Comparison of ENCODE assay signal across 17 cellular contexts in the genomic region with DNA sequence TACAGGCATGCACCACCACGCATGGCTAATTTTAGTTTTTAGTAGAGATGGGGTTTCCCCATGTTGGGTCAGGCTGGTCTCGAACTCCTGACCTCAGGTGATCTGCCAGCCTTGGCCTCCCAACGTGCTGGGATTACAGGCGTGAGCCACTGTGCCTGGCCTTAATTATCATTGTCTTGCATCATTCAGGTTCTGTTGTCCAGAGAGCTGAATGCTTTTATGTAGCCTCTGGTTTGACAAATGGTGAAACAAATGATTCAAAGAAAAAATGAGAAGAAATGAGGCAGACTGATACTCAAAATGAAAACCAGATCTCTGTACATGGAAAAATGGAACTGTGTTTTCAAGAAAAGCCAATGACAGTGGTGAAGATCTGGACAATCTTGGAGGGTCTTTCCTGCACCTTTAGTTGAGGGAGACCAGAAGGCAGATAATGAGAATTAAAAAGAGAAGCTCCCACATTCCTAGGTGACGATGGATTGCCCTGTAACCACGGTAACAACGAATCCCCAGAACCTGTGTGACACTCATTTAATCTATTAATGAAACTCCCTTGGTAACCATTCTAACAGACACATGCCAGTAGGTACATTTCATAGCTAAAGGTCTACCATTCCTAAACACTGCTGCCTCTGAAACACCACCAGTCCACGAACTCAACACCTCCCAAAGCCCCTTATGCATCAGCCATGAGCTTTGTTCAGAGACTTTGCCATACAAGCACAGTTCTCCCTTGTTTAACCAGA. TPM values are rescaled to one million over a fixed set of nuclear protein-coding genes. Genes with fewer than 3 reads are reported as not detected.
A peak's percentile ranks its signal among the peaks of the same experiment; 100 is the strongest.
DNase-seq lines count a peak whose midpoint lies in the region; ATAC-seq and TF ChIP-seq lines count a peak whose summit lies in the region.
"Had no signal": no experiment of that assay in that cellular context is flagged by ENCODE, and none has a peak within 500 bp of the region (broad histone marks: within the 10 kb centered on the region; RNA-seq: fewer than 3 reads in every experiment).

No MANE protein-coding gene starts in this region.

- H3K4me3 ChIP-seq in fibroblast of the aortic adventitia (ENCODE audit: low read depth, low read length) (no peak overlapping the region), Peyer's patch (no peak overlapping the region)
- H3K4me3 ChIP-seq: MG63 had no signal

- H3K27ac ChIP-seq in Peyer's patch = no peak overlapping the region

- peaks cover 8% of the 10 kb centered on the region for H3K36me3 Mint-ChIP-seq in stimulated activated naive CD8-positive, alpha-beta T cell treated with anti-CD3 and anti-CD28 coated beads, Interleukin-15, Interleukin-2, amounts not matched to agents 100 ng/mL and 50 ng/mL, for 24 hours (ENCODE audit: low read depth)
- peaks cover 7% of the 10 kb centered on the region for H3K36me3 Mint-ChIP-seq in activated naive CD8-positive, alpha-beta T cell treated with anti-CD3 and anti-CD28 coated beads for 36 hours
- H3K36me3 Mint-ChIP-seq: CD4-positive, alpha-beta memory T cell had no signal

- H3K4me1 Mint-ChIP-seq in stimulated activated naive CD8-positive, alpha-beta T cell treated with anti-CD3 and anti-CD28 coated beads, Interleukin-15, Interleukin-2, amounts not matched to agents 100 ng/mL and 50 ng/mL, for 24 hours (ENCODE audit: low read depth) = peaks cover 66% of the 10 kb centered on the region
- H3K4me1 Mint-ChIP-seq in activated naive CD8-positive, alpha-beta T cell treated with anti-CD3 and anti-CD28 coated beads for 36 hours = peaks cover 45% of the 10 kb centered on the region
- H3K4me1 Mint-ChIP-seq in stimulated activated naive CD8-positive, alpha-beta T cell treated with anti-CD3 and anti-CD28 coated beads, Interleukin-15, amount 100 ng/mL, for 72 hours = peaks cover 72% of the 10 kb centered on the region

- H3K27me3 ChIP-seq in Peyer's patch = no peaks in the 10 kb centered on the region
- H3K27me3 ChIP-seq: MG63 had no signal

- no peaks in the 10 kb centered on the region for H3K36me3 ChIP-seq in Peyer's patch
- H3K36me3 ChIP-seq: MG63 had no signal

- H3K9me3 ChIP-seq in Peyer's patch = no peaks in the 10 kb centered on the region

- DNase-seq in stimulated activated naive CD8-positive, alpha-beta T cell treated with anti-CD3 and anti-CD28 coated beads, Interleukin-15, Interleukin-2, amounts not matched to agents 100 U/mL and 50 U/mL, for 24 hours = no peak
- DNase-seq in activated naive CD8-positive, alpha-beta T cell treated with anti-CD3 and anti-CD28 coated beads for 36 hours = no peak
- DNase-seq in fibroblast of the aortic adventitia (ENCODE audit: low read depth) (peak; percentile 21), Peyer's patch (no peak), DMS79 treated with DMSO at 0.1 percent for 48 hours (lab: John Stamatoyannopoulos, UW) (no peak), putamen (ENCODE audit: low spot score) (no peak)
- DNase-seq in stimulated activated naive CD8-positive, alpha-beta T cell treated with anti-CD3 and anti-CD28 coated beads, Interleukin-15, amount 100 ng/mL, for 72 hours = no peak
- DNase-seq: CD4-positive, alpha-beta memory T cell; DND-41; GF-D8; KG1; MG63; NCI-H1105; NCI-H1694 treated with DMSO at 0.1 percent for 48 hours had no signal

- peak overlapping the region; percentile 72 for H3K27ac Mint-ChIP-seq in stimulated activated naive CD8-positive, alpha-beta T cell treated with anti-CD3 and anti-CD28 coated beads, Interleukin-15, Interleukin-2, amounts not matched to agents 100 ng/mL and 50 ng/mL, for 24 hours
- H3K27ac Mint-ChIP-seq in activated naive CD8-positive, alpha-beta T cell treated with anti-CD3 and anti-CD28 coated beads for 36 hours = peak overlapping the region; percentile 46
- H3K27ac Mint-ChIP-seq in stimulated activated naive CD8-positive, alpha-beta T cell treated with anti-CD3 and anti-CD28 coated beads, Interleukin-15, amount 100 ng/mL, for 72 hours = peak overlapping the region; percentile 72 to 84
- H3K27ac Mint-ChIP-seq: B cell had no signal

- peaks cover 0 to 6% (median 3%) of the 10 kb centered on the region in 4 donors for H3K4me1 ChIP-seq in Peyer's patch

- peaks cover 12% of the 10 kb centered on the region for H3K27me3 Mint-ChIP-seq in stimulated activated naive CD8-positive, alpha-beta T cell treated with anti-CD3 and anti-CD28 coated beads, Interleukin-15, Interleukin-2, amounts not matched to agents 100 ng/mL and 50 ng/mL, for 24 hours
- H3K27me3 Mint-ChIP-seq in activated naive CD8-positive, alpha-beta T cell treated with anti-CD3 and anti-CD28 coated beads for 36 hours = peaks cover 13% of the 10 kb centered on the region
- peaks cover 13% of the 10 kb centered on the region for H3K27me3 Mint-ChIP-seq in stimulated activated naive CD8-positive, alpha-beta T cell treated with anti-CD3 and anti-CD28 coated beads, Interleukin-15, amount 100 ng/mL, for 72 hours

- no peak for ATAC-seq in stimulated activated naive CD8-positive, alpha-beta T cell treated with anti-CD3 and anti-CD28 coated beads, Interleukin-15, Interleukin-2, amounts not matched to agents 100 U/mL and 50 U/mL, for 24 hours
- ATAC-seq in stimulated activated naive CD8-positive, alpha-beta T cell treated with anti-CD3 and anti-CD28 coated beads, Interleukin-15, amount 100 ng/mL, for 72 hours = no peak

- no peak for TF ChIP-seq POLR2A in Peyer's patch (IDR thresholded peaks at IDR 0.05)

- no peak for TF ChIP-seq CTCF in fibroblast of the aortic adventitia (IDR thresholded peaks at IDR 0.05; ENCODE audit: insufficient read depth, low read length)
- TF ChIP-seq CTCF in Peyer's patch (IDR thresholded peaks at IDR 0.05) = no peak

- no peak overlapping the region for H3K4me3 Mint-ChIP-seq in stimulated activated naive CD8-positive, alpha-beta T cell treated with anti-CD3 and anti-CD28 coated beads, Interleukin-15, Interleukin-2, amounts not matched to agents 100 ng/mL and 50 ng/mL, for 24 hours
- H3K4me3 Mint-ChIP-seq in activated naive CD8-positive, alpha-beta T cell treated with anti-CD3 and anti-CD28 coated beads for 36 hours = no peak overlapping the region
- no peak overlapping the region for H3K4me3 Mint-ChIP-seq in stimulated activated naive CD8-positive, alpha-beta T cell treated with anti-CD3 and anti-CD28 coated beads, Interleukin-15, amount 100 ng/mL, for 72 hours
- H3K4me3 Mint-ChIP-seq: B cell; CD4-positive, alpha-beta memory T cell had no signal

- H3K9me3 Mint-ChIP-seq in stimulated activated naive CD8-positive, alpha-beta T cell treated with anti-CD3 and anti-CD28 coated beads, Interleukin-15, Interleukin-2, amounts not matched to agents 100 ng/mL and 50 ng/mL, for 24 hours = peaks cover 4% of the 10 kb centered on the region
- H3K9me3 Mint-ChIP-seq in activated naive CD8-positive, alpha-beta T cell treated with anti-CD3 and anti-CD28 coated beads for 36 hours = peaks cover 6% of the 10 kb centered on the region
- peaks cover 7% of the 10 kb centered on the region in 2 donors for H3K9me3 Mint-ChIP-seq in stimulated activated naive CD8-positive, alpha-beta T cell treated with anti-CD3 and anti-CD28 coated beads, Interleukin-15, amount 100 ng/mL, for 72 hours
- H3K9me3 Mint-ChIP-seq: CD4-positive, alpha-beta memory T cell had no signal

RNA-seq across cellular contexts. Expression of gene TEX48, which starts 1.6 kb away (rescaled TPM):
- total RNA-seq in activated naive CD8-positive, alpha-beta T cell treated with anti-CD3 and anti-CD28 coated beads for 36 hours = under 1 TPM; 0.70 to 0.80 TPM
- total RNA-seq in fibroblast of the aortic adventitia (ENCODE audit: low replicate concordance) = not detected in 2 replicates
- total RNA-seq in Peyer's patch = not detected
- total RNA-seq: B cell; CD4-positive, alpha-beta memory T cell; H1 had no signal

RNA-seq across cellular contexts. Expression of gene TEX53, which starts 22.8 kb away (rescaled TPM):
- total RNA-seq in activated naive CD8-positive, alpha-beta T cell treated with anti-CD3 and anti-CD28 coated beads for 36 hours = not detected
- total RNA-seq in fibroblast of the aortic adventitia (ENCODE audit: low replicate concordance) (not detected in 2 replicates), Peyer's patch (not detected)
- total RNA-seq: B cell; CD4-positive, alpha-beta memory T cell; H1 had no signal
